ENCODE assay signal across 18 cellular contexts in the genomic region with DNA sequence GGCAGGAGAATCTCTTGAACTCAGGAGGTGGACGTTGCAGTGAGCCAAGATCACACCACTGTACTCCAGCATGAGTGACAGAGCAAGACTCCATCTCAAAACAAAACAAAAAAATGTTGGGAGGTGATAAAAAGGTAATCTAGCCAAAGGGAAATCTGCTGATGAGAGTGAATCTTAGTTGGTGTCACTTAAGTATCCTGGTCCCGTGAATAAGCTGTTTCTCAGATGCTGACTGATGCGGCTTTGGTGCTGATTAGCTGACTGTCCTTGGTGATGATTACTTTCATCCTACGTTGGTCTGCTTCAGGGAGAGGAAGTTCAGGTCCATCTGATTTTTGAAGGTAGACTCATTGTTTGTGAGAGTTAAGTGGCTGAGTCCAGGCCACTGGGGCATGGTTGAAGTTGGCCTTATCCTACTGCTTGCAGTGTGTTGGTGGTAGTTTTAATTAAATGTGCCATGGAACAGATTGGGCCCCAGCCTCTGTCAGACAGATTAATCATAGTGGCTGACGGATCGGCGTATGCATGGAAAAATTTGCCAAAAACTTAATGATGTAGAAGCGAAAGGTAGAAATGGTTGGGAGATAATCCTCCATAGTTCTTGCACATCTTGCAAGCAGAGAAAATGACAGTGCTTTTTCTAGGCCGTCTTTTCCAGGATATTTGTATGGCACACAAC.
"Had no signal": no experiment of that assay in that cellular context is flagged by ENCODE, and none has a peak within 500 bp of the region (broad histone marks: within the 10 kb centered on the region; RNA-seq: fewer than 3 reads in every experiment).

No MANE protein-coding gene starts in this region.

- DNase-seq: activated CD4-positive, alpha-beta T cell treated with anti-CD3 and anti-CD28 coated beads for 48 hours; activated CD4-positive, CD25-positive, alpha-beta regulatory T cell; activated CD8-positive, alpha-beta T cell treated with anti-CD3 and anti-CD28 coated beads, Interleukin-2, amount 10 ng/mL, durations not matched to agents 7 days and 5 days; activated naive CD4-positive, alpha-beta T cell treated with Interleukin-2 at 50 U/mL for 16 hours; activated naive CD8-positive, alpha-beta T cell treated with anti-CD3 and anti-CD28 coated beads, Interleukin-2, amount 10 ng/mL, durations not matched to agents 7 days and 5 days; activated T-cell treated with anti-CD3 and anti-CD28 coated beads, Interleukin-2, amount 50 U/mL, for 24 hours; foreskin fibroblast; glutamatergic neuron; left lung; nephron progenitor cell; occipital lobe; stimulated activated CD4-positive, alpha-beta T cell treated with anti-CD3 and anti-CD28 coated beads, Interleukin-15, amount 100 ng/mL, for 24 hours; stimulated activated CD4-positive, alpha-beta T cell treated with anti-CD3 and anti-CD28 coated beads, Interleukin-2, amount 100 ng/mL, for 48 hours; stimulated activated naive CD8-positive, alpha-beta T cell treated with anti-CD3 and anti-CD28 coated beads, Interleukin-15, amount 100 ng/mL, for 72 hours; SW 1271; T-helper 2 cell had no signal

- ATAC-seq: activated CD8-positive, alpha-beta T cell treated with anti-CD3 and anti-CD28 coated beads, Interleukin-2, amount 10 ng/mL, durations not matched to agents 7 days and 5 days; stimulated activated naive CD8-positive, alpha-beta T cell treated with anti-CD3 and anti-CD28 coated beads, Interleukin-15, amount 100 ng/mL, for 72 hours had no signal

- H3K9me3 ChIP-seq: left lung had no signal

- H3K36me3 ChIP-seq: left lung had no signal

- H3K4me3 ChIP-seq: dorsolateral prefrontal cortex, left lung, skin epidermis had no signal

- H3K27ac ChIP-seq: left lung, skin epidermis had no signal

- H3K27me3 ChIP-seq: dorsolateral prefrontal cortex, left lung had no signal
